Comparison of ENCODE assay signal across 15 cellular contexts in the genomic region with DNA sequence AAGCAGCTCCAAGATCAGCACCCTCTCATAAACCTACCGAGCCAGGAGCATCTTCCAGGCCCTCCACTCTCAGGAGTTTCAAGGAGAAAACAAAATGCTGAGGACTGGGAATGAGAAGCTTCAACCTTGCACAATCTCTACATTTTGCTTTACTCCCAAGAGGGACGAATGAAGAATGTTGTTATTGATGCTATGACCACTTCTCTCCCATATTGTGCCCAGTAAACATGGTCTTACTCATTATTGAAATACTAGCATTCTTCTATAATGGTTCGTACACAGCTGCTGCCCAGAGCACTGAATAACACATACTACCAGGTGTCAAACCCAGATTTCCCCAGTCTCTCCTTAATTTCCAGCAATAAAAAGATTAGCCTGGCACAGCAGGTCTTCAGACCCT.
A peak's percentile ranks its signal among the peaks of the same experiment; 100 is the strongest.
DNase-seq lines count a peak whose midpoint lies in the region; TF ChIP-seq lines count a peak whose summit lies in the region.
"Had no signal": no experiment of that assay in that cellular context is flagged by ENCODE, and none has a peak within 500 bp of the region (broad histone marks: within the 10 kb centered on the region; RNA-seq: fewer than 3 reads in every experiment).

No MANE protein-coding gene starts in this region.

- dilution Hi-C loops in mammary epithelial cell (cut with HindIII; ENCODE audit: low sequenced_read_pairs), result no loop called here

- H2AFZ ChIP-seq in Karpas-422 (ENCODE audit: low read length) (no peak overlapping the region), mammary epithelial cell (ENCODE audit: low read depth, low read length) (peak overlapping the region; percentile 80)

- H3K27me3 ChIP-seq in Karpas-422 (ENCODE audit: low read length) (0 out of 2 replicates have a peak, but pooled peaks cover 3% of the 10 kb centered on the region), mammary epithelial cell (ENCODE audit: insufficient read depth, low read length) (no peaks in the 10 kb centered on the region)
- H3K27me3 ChIP-seq: BLaER1 treated with 17β-estradiol and CSF1 and Interleukin-3, amounts not matched to agents 10 nM and 100 nM had no signal

- H3K36me3 ChIP-seq in Karpas-422 (ENCODE audit: insufficient read depth, low read length), result no peaks in the 10 kb centered on the region
- H3K36me3 ChIP-seq in mammary epithelial cell (ENCODE audit: insufficient read depth, low read length), result no peaks in the 10 kb centered on the region
- H3K36me3 ChIP-seq: BLaER1 treated with 17β-estradiol and CSF1 and Interleukin-3, amounts not matched to agents 10 nM and 100 nM had no signal

- no peaks in the 10 kb centered on the region for H3K9me2 ChIP-seq in Karpas-422 (replicated peaks; ENCODE audit: insufficient read depth, low read length)

- H4K20me1 ChIP-seq in Karpas-422 (ENCODE audit: insufficient read depth, low read depth, low read length) (no peaks in the 10 kb centered on the region), mammary epithelial cell (ENCODE audit: insufficient read depth, low read length) (no peaks in the 10 kb centered on the region)
- H4K20me1 ChIP-seq: BLaER1 treated with 17β-estradiol and CSF1 and Interleukin-3, amounts not matched to agents 10 nM and 100 nM had no signal

- DNase-seq in Karpas-422 (peak; percentile 10), mammary epithelial cell (no peak), fibroblast of pulmonary artery (ENCODE audit: low read depth) (peak; percentile 23), GM10266 (ENCODE audit: extremely low spot score) (no peak), NCI-H82 (lab: John Stamatoyannopoulos, UW) (no peak), MV-4-11 (lab: John Stamatoyannopoulos, UW) (no peak)
- no peak for DNase-seq in NK-92 treated with Interleukin-12 subunit alpha and Interleukin-12 subunit beta, amount 100 ng/mL, for 24 hours (lab: John Stamatoyannopoulos, UW)
- DNase-seq: DMS 273 treated with DMSO at 0.1 percent for 48 hours, H7, NCI-H1436, NCI-H2081 treated with DMSO at 0.1 percent for 48 hours, NCI-H2227 treated with DMSO at 0.1 percent for 48 hours, NCI-H524 treated with DMSO at 0.1 percent for 48 hours, SHP77 treated with DMSO at 0.1 percent for 48 hours had no signal

- H3K27ac ChIP-seq in Karpas-422 (ENCODE audit: low read length) (no peak overlapping the region), mammary epithelial cell (ENCODE audit: insufficient read depth, low read depth, low read length) (peak overlapping the region; percentile 58)
- H3K27ac ChIP-seq: BLaER1 treated with 17β-estradiol and CSF1 and Interleukin-3, amounts not matched to agents 10 nM and 100 nM had no signal

- in situ Hi-C loops in mammary epithelial cell (cut with MboI; ENCODE audit: low sequenced_read_pairs in 2 of 2), result loop anchor here in 1 of 2 donors (10.0 kb wide), 1 partner anchor 63 kb away; the partner anchor contains the start of gene BET1

- H3K79me2 ChIP-seq in Karpas-422 (ENCODE audit: low read length) (no peaks in the 10 kb centered on the region), mammary epithelial cell (ENCODE audit: insufficient read depth, low read length) (no peaks in the 10 kb centered on the region)

- H3K4me2 ChIP-seq in Karpas-422 (ENCODE audit: low read depth, low read length, poor library complexity, severe bottlenecking) (no peak overlapping the region), mammary epithelial cell (ENCODE audit: insufficient read depth, low read depth, low read length) (peak overlapping the region; percentile 71)

- no peak overlapping the region for H3K4me3 ChIP-seq in Karpas-422 (ENCODE audit: low read length)
- no peak overlapping the region for H3K4me3 ChIP-seq in mammary epithelial cell (replicated peaks in 1 of 3; ENCODE audit: insufficient read depth in 1 of 3, low read depth in 2 of 3, low read length in 3 of 3)
- H3K4me3 ChIP-seq in fibroblast of pulmonary artery (replicated peaks; ENCODE audit: low read depth, low read length), result no peak overlapping the region
- H3K4me3 ChIP-seq: BLaER1 treated with 17β-estradiol and CSF1 and Interleukin-3, amounts not matched to agents 10 nM and 100 nM had no signal

- H3K9me3 ChIP-seq in Karpas-422 (ENCODE audit: low read length) (no peaks in the 10 kb centered on the region), mammary epithelial cell (replicated peaks; ENCODE audit: insufficient read depth, low read length) (no peaks in the 10 kb centered on the region)
- H3K9me3 ChIP-seq: BLaER1 treated with 17β-estradiol and CSF1 and Interleukin-3, amounts not matched to agents 10 nM and 100 nM had no signal

- H3K4me1 ChIP-seq in Karpas-422 (ENCODE audit: low read length) (peaks cover 17% of the 10 kb centered on the region), mammary epithelial cell (ENCODE audit: insufficient read depth, low read length) (peaks cover 33% of the 10 kb centered on the region)

- TSS peak; percentile 65 for BruUV-seq in mammary epithelial cell (replicated peaks; lab: Mats Ljungman, UMichigan)

- H3K9ac ChIP-seq in Karpas-422 (ENCODE audit: low read length), result no peak overlapping the region
- no peak overlapping the region for H3K9ac ChIP-seq in mammary epithelial cell (ENCODE audit: insufficient read depth, low read length)
- H3K9ac ChIP-seq: BLaER1 treated with 17β-estradiol and CSF1 and Interleukin-3, amounts not matched to agents 10 nM and 100 nM had no signal

- intact Hi-C loops in mammary epithelial cell (cut with micrococcal nuclease), result no loop called here

- no peak for TF ChIP-seq CTCF in mammary epithelial cell (conservative IDR thresholded peaks at IDR 0.05 in 1 of 2, IDR thresholded peaks at IDR 0.05 in 1 of 2; ENCODE audit: extremely low read depth in 1 of 2, insufficient read depth in 1 of 2, low read depth in 1 of 2, low read length in 2 of 2)
- TF ChIP-seq CTCF in fibroblast of pulmonary artery (IDR thresholded peaks at IDR 0.05; ENCODE audit: low read length, missing control alignments), result no peak
- TF ChIP-seq CTCF in GM10266 (IDR thresholded peaks at IDR 0.05; ENCODE audit: control insufficient read depth, insufficient read depth, low read depth, missing control alignments), result no peak

- CTCF ChIA-PET in mammary epithelial cell (lab: Charles Lee; ENCODE audit: low non-redundant PET), result no interaction called here

- WGBS in mammary epithelial cell (ENCODE audit: low coverage, missing lambda C conversion rate), result 70% methylated on average over 3 of the region's 3 CpGs

Comparison
In these comparisons a context has a peak if more than half of its experiments do, and no peak if none do; other contexts are left out.
1. DNase-seq: peak in Karpas-422 (single experiment) and fibroblast of pulmonary artery (single experiment); none in mammary epithelial cell (single experiment), NK-92 treated with Interleukin-12 subunit alpha and Interleukin-12 subunit beta, amount 100 ng/mL, for 24 hours (single experiment), GM10266 (single experiment), NCI-H82 (single experiment) and MV-4-11 (single experiment).